Comparison of ENCODE assay signal across 9 cellular contexts in genomic region chr4:155442267-155443105, GRCh38.
DNase-seq lines count a peak whose midpoint lies in the region; ATAC-seq and TF ChIP-seq lines count a peak whose summit lies in the region.
"Had no signal": no experiment of that assay in that cellular context is flagged by ENCODE, and none has a peak within 500 bp of the region (broad histone marks: within the 10 kb centered on the region; RNA-seq: fewer than 3 reads in every experiment).

No MANE protein-coding gene starts in this region.

- no peaks in the 10 kb centered on the region for H3K9me3 Mint-ChIP-seq in glutamatergic neuron (ENCODE audit: unreplicated experiment)

- no peaks in the 10 kb centered on the region for H3K4me1 ChIP-seq in ovary (ENCODE audit: insufficient read depth)
- peaks cover 0 to 15% of the 10 kb centered on the region in 2 donors for H3K4me1 ChIP-seq in thoracic aorta (ENCODE audit: control insufficient read depth in 1 of 2, low read depth in 2 of 2)

- no peaks in the 10 kb centered on the region for H3K9me3 ChIP-seq in ovary
- H3K9me3 ChIP-seq in thoracic aorta = no peaks in the 10 kb centered on the region

- H3K27ac Mint-ChIP-seq in glutamatergic neuron (ENCODE audit: unreplicated experiment) = no peak overlapping the region
- H3K27ac Mint-ChIP-seq: activated naive CD8-positive, alpha-beta T cell had no signal

- TF ChIP-seq CTCF in glutamatergic neuron (IDR thresholded peaks at IDR 0.05; ENCODE audit: partially characterized antibody, unreplicated experiment) = peak; percentile 90
- TF ChIP-seq CTCF in ovary (IDR thresholded peaks at IDR 0.05) = peak; percentile 55 to 71 (median 61)
- TF ChIP-seq CTCF in thoracic aorta (IDR thresholded peaks at IDR 0.05) = peak; percentile 91

- no peak for TF ChIP-seq EP300 in ovary (IDR thresholded peaks at IDR 0.05)

- no peak overlapping the region for H3K27ac ChIP-seq in ovary
- H3K27ac ChIP-seq in thoracic aorta = peak overlapping the region; percentile 13 to 33

- H3K4me3 ChIP-seq in ovary (no peak overlapping the region), thoracic aorta (peak overlapping the region; percentile 56)

- H3K27me3 Mint-ChIP-seq in glutamatergic neuron (ENCODE audit: unreplicated experiment) = peaks cover 2% of the 10 kb centered on the region

- in situ Hi-C loops in SK-MEL-5 (cut with HindIII; ENCODE audit: low pct_unique_long_range_greater_than_20kb, low sequenced_read_pairs) = no loop called here

- no peak overlapping the region for H3K4me3 Mint-ChIP-seq in glutamatergic neuron (ENCODE audit: unreplicated experiment)
- H3K4me3 Mint-ChIP-seq: activated naive CD8-positive, alpha-beta T cell had no signal

- H3K36me3 ChIP-seq in ovary (no peaks in the 10 kb centered on the region), thoracic aorta (no peaks in the 10 kb centered on the region)

- DNase-seq in COLO829 (ENCODE audit: low spot score) (peak; percentile 80), HS-27A (ENCODE audit: low read depth) (peak; percentile 31), SK-MEL-5 (ENCODE audit: low read depth, low spot score) (peak; percentile 67), glutamatergic neuron (peak; percentile 87), ovary (peak; percentile 25 to 82 (median 77)), thoracic aorta (ENCODE audit: low spot score) (peak; percentile 63)
- DNase-seq in activated naive CD4-positive, alpha-beta T cell treated with anti-CD3 and anti-CD28 coated beads, Interleukin-2, amount 50 U/mL, for 16 hours = peak; percentile 53

- intact Hi-C loops in ovary (cut with DNase I) = loop anchor here in 1 of 4 donors (10.0 kb wide), 1 partner anchor 342 kb away; no protein-coding TSS in a partner anchor

- H3K27me3 ChIP-seq in ovary (no peaks in the 10 kb centered on the region), thoracic aorta (replicated peaks; ENCODE audit: insufficient read depth) (no peaks in the 10 kb centered on the region)

- ATAC-seq in GM19452 (IDR thresholded peaks at IDR 0.05; ENCODE audit: unreplicated experiment) (peak; percentile 88), thoracic aorta (ENCODE audit: insufficient number of reproducible peaks, low FRiP score, low read depth) (peak; percentile 44)

- TF ChIP-seq POLR2A in ovary (IDR thresholded peaks at IDR 0.05) = no peak

- H3K4me1 Mint-ChIP-seq in glutamatergic neuron (ENCODE audit: low read depth, unreplicated experiment) = no peaks in the 10 kb centered on the region

- 47 to 49% (median 49%) methylated on average over 10 of the region's 10 CpGs for WGBS in ovary, 3 donors

- no peaks in the 10 kb centered on the region for H3K36me3 Mint-ChIP-seq in glutamatergic neuron (ENCODE audit: unreplicated experiment)
- H3K36me3 Mint-ChIP-seq: activated naive CD8-positive, alpha-beta T cell had no signal

Comparison
In these comparisons a context has a peak if more than half of its experiments do, and no peak if none do; other contexts are left out.
1. DNase-seq: peak in every context shown above with its lines; median percentile 87 in glutamatergic neuron; 80 in COLO829; 77 in ovary; 67 in SK-MEL-5; 63 in thoracic aorta; 53 in activated naive CD4-positive, alpha-beta T cell treated with anti-CD3 and anti-CD28 coated beads, Interleukin-2, amount 50 U/mL, for 16 hours; 31 in HS-27A.
2. H3K27ac ChIP-seq: peak in thoracic aorta (2 of 2); none in ovary (0 of 2).
3. Peak in every context shown above with its lines, with median percentiles within 50 percentile points of each other: CTCF ChIP-seq.